29 cellular contexts compared by ENCODE assay signal in the genomic region with DNA sequence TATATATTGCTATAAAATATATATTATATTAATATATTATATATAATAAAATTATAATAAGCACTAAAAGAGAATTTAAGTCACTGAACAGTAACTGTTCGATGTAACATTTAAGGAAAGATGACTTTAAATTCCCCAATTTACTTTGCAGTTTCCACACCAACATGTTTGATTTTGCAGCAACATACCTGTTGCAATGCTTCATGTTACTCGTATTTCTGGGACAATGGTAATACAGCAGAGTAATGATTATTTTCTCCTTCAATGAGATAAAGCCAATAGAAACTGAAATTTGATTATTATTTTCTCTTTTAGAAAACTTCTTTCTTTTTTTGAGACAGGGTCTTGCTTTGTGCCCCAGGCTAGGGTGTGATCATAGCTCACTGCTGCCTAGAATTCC.
"Had no signal": no experiment of that assay in that cellular context is flagged by ENCODE, and none has a peak within 500 bp of the region (broad histone marks: within the 10 kb centered on the region; RNA-seq: fewer than 3 reads in every experiment).

No MANE protein-coding gene starts in this region.

- H3K9me3 ChIP-seq: stomach, suprapubic skin, testis, thoracic aorta, thyroid gland, tibial artery, tibial nerve, transverse colon, upper lobe of left lung, upper lobe of right lung, uterus, vagina had no signal

- H3K36me3 ChIP-seq: stomach, suprapubic skin, thoracic aorta, thyroid gland, tibial artery, tibial nerve, transverse colon, upper lobe of left lung, upper lobe of right lung, uterus, vagina had no signal

- H3K4me1 ChIP-seq: stomach, testis, thyroid gland, transverse colon, upper lobe of left lung, upper lobe of right lung, uterus, vagina had no signal

- H3K4me3 Mint-ChIP-seq: stimulated activated effector memory CD8-positive, alpha-beta T cell treated with anti-CD3 and anti-CD28 coated beads, Interleukin-12 subunit alpha, Interleukin-12 subunit beta, amount 100 ng/mL, for 72 hours; stimulated activated memory B cell treated with anti-CD40 and anti-IgM and Interleukin-4, amounts not matched to agents 10 μg/mL and 1 μg/mL and 100 μg/mL, for 72 hours; stimulated activated naive B cell treated with anti-CD40 and anti-IgM and Interleukin-4, amounts not matched to agents 10 μg/mL and 1 μg/mL and 100 μg/mL, for 72 hours; stimulated activated naive CD8-positive, alpha-beta T cell treated with anti-CD3 and anti-CD28 coated beads, Interleukin-15, amount 100 ng/mL, for 72 hours; stimulated activated naive CD8-positive, alpha-beta T cell treated with anti-CD3 and anti-CD28 coated beads, Interleukin-15, Interleukin-2, amounts not matched to agents 100 ng/mL and 50 ng/mL, for 24 hours; type B pancreatic cell had no signal

- DNase-seq: stimulated activated CD4-positive, alpha-beta T cell treated with anti-CD3 and anti-CD28 coated beads, Interleukin-2, amount 100 ng/mL, for 48 hours; stimulated activated CD4-positive, alpha-beta T cell treated with anti-CD3 and anti-CD28 coated beads, Interleukin-4, amount 100 ng/mL, for 1 hour; stimulated activated CD4-positive, alpha-beta T cell treated with anti-CD3 and anti-CD28 coated beads, Interleukin-4, amount 100 ng/mL, for 24 hours; stimulated activated CD4-positive, alpha-beta T cell treated with anti-CD3 and anti-CD28 coated beads, Interleukin-4, amount 100 ng/mL, for 4 hours; stimulated activated CD8-positive, alpha-beta memory T cell treated with anti-CD3 and anti-CD28 coated beads, Interleukin-4, amount 100 ng/mL, for 48 hours; stimulated activated naive B cell treated with anti-CD40 and anti-IgM and Interleukin-4, amounts not matched to agents 10 μg/mL and 1 μg/mL and 100 μg/mL, for 72 hours; stimulated activated naive CD4-positive, alpha-beta T cell; stimulated activated naive CD4-positive, alpha-beta T cell treated with Interleukin-2 at 50 U/mL for 16 hours; stimulated activated naive CD8-positive, alpha-beta T cell treated with anti-CD3 and anti-CD28 coated beads, Interleukin-15, amount 100 ng/mL, for 72 hours; stimulated activated naive CD8-positive, alpha-beta T cell treated with anti-CD3 and anti-CD28 coated beads, Interleukin-15, Interleukin-2, amounts not matched to agents 100 U/mL and 50 U/mL, for 24 hours; stomach; substantia nigra; testis; thyroid gland; tibial artery; transverse colon; trophoblast cell; upper lobe of left lung; upper lobe of right lung; uterus had no signal

- H3K27ac ChIP-seq: stomach, suprapubic skin, testis, thoracic aorta, thyroid gland, tibial artery, tibial nerve, transverse colon, upper lobe of left lung, upper lobe of right lung, uterus, vagina had no signal

- H3K27me3 Mint-ChIP-seq: type B pancreatic cell had no signal

- FAIRE-seq: urothelium cell line had no signal

- H3K27ac Mint-ChIP-seq: stimulated activated effector memory CD8-positive, alpha-beta T cell treated with anti-CD3 and anti-CD28 coated beads, Interleukin-12 subunit alpha, Interleukin-12 subunit beta, amount 100 ng/mL, for 72 hours; stimulated activated memory B cell treated with anti-CD40 and anti-IgM and Interleukin-4, amounts not matched to agents 10 μg/mL and 1 μg/mL and 100 μg/mL, for 72 hours; stimulated activated naive B cell treated with anti-CD40 and anti-IgM and Interleukin-4, amounts not matched to agents 10 μg/mL and 1 μg/mL and 100 μg/mL, for 72 hours; stimulated activated naive CD8-positive, alpha-beta T cell treated with anti-CD3 and anti-CD28 coated beads, Interleukin-15, Interleukin-2, amounts not matched to agents 100 ng/mL and 50 ng/mL, for 24 hours; type B pancreatic cell had no signal

- ATAC-seq: stimulated activated effector memory CD8-positive, alpha-beta T cell treated with anti-CD3 and anti-CD28 coated beads, Interleukin-12 subunit alpha, Interleukin-12 subunit beta, amount 100 ng/mL, for 72 hours; stimulated activated memory B cell treated with anti-CD40 and anti-IgM and Interleukin-4, amounts not matched to agents 10 μg/mL and 1 μg/mL and 100 μg/mL, for 72 hours; stimulated activated naive B cell treated with anti-CD40 and anti-IgM and Interleukin-4, amounts not matched to agents 10 μg/mL and 1 μg/mL and 100 μg/mL, for 72 hours; stimulated activated naive CD8-positive, alpha-beta T cell treated with anti-CD3 and anti-CD28 coated beads, Interleukin-15, amount 100 ng/mL, for 72 hours; stimulated activated naive CD8-positive, alpha-beta T cell treated with anti-CD3 and anti-CD28 coated beads, Interleukin-15, Interleukin-2, amounts not matched to agents 100 U/mL and 50 U/mL, for 24 hours; upper lobe of right lung had no signal

- H3K9me3 Mint-ChIP-seq: stimulated activated effector memory CD8-positive, alpha-beta T cell treated with anti-CD3 and anti-CD28 coated beads, Interleukin-12 subunit alpha, Interleukin-12 subunit beta, amount 100 ng/mL, for 72 hours; stimulated activated memory B cell treated with anti-CD40 and anti-IgM and Interleukin-4, amounts not matched to agents 10 μg/mL and 1 μg/mL and 100 μg/mL, for 72 hours; stimulated activated naive B cell treated with anti-CD40 and anti-IgM and Interleukin-4, amounts not matched to agents 10 μg/mL and 1 μg/mL and 100 μg/mL, for 72 hours; stimulated activated naive CD8-positive, alpha-beta T cell treated with anti-CD3 and anti-CD28 coated beads, Interleukin-15, amount 100 ng/mL, for 72 hours; stimulated activated naive CD8-positive, alpha-beta T cell treated with anti-CD3 and anti-CD28 coated beads, Interleukin-15, Interleukin-2, amounts not matched to agents 100 ng/mL and 50 ng/mL, for 24 hours; type B pancreatic cell had no signal

- H3K4me3 ChIP-seq: stomach, suprapubic skin, testis, thoracic aorta, thyroid gland, tibial artery, tibial nerve, transverse colon, upper lobe of left lung, upper lobe of right lung, uterus, vagina had no signal

- H3K4me1 Mint-ChIP-seq: stimulated activated effector memory CD8-positive, alpha-beta T cell treated with anti-CD3 and anti-CD28 coated beads, Interleukin-12 subunit alpha, Interleukin-12 subunit beta, amount 100 ng/mL, for 72 hours; stimulated activated memory B cell treated with anti-CD40 and anti-IgM and Interleukin-4, amounts not matched to agents 10 μg/mL and 1 μg/mL and 100 μg/mL, for 72 hours; stimulated activated naive B cell treated with anti-CD40 and anti-IgM and Interleukin-4, amounts not matched to agents 10 μg/mL and 1 μg/mL and 100 μg/mL, for 72 hours had no signal

- H3K36me3 Mint-ChIP-seq: stimulated activated effector memory CD8-positive, alpha-beta T cell treated with anti-CD3 and anti-CD28 coated beads, Interleukin-12 subunit alpha, Interleukin-12 subunit beta, amount 100 ng/mL, for 72 hours; stimulated activated memory B cell treated with anti-CD40 and anti-IgM and Interleukin-4, amounts not matched to agents 10 μg/mL and 1 μg/mL and 100 μg/mL, for 72 hours; stimulated activated naive B cell treated with anti-CD40 and anti-IgM and Interleukin-4, amounts not matched to agents 10 μg/mL and 1 μg/mL and 100 μg/mL, for 72 hours; type B pancreatic cell had no signal

- H3K27me3 ChIP-seq: stomach, suprapubic skin, testis, thyroid gland, tibial artery, tibial nerve, transverse colon, upper lobe of left lung, upper lobe of right lung, uterus, vagina had no signal
